Comparison of ENCODE assay signal across 20 cellular contexts in genomic region chr11:120386774-120387371, GRCh38. TPM values are rescaled to one million over a fixed set of nuclear protein-coding genes. Genes with fewer than 3 reads are reported as not detected.
DNase-seq lines count a peak whose midpoint lies in the region; ATAC-seq, FAIRE-seq and TF ChIP-seq lines count a peak whose summit lies in the region.
"Had no signal": no experiment of that assay in that cellular context is flagged by ENCODE, and none has a peak within 500 bp of the region (broad histone marks: within the 10 kb centered on the region; RNA-seq: fewer than 3 reads in every experiment).

No MANE protein-coding gene starts in this region.

- dilution Hi-C loops in IMR-90 (cut with HindIII; ENCODE audit: low sequenced_read_pairs, unreplicated experiment): no loop called here

- H3K23ac ChIP-seq in IMR-90 (ENCODE audit: low read depth, low read length) (peak overlapping the region; percentile 8; the same call in 1 of the 2 replicates), H9 (ENCODE audit: insufficient read length, low read depth, low read length) (no peak overlapping the region)

- H2AK9ac ChIP-seq in IMR-90 (replicated peaks; ENCODE audit: low read depth, low read length, poor library complexity): no peak overlapping the region

- H3K4me3 Mint-ChIP-seq in H9: no peak overlapping the region
- H3K4me3 Mint-ChIP-seq: CD4-positive, alpha-beta T cell had no signal

- H3K36me3 ChIP-seq in IMR-90 (ENCODE audit: control insufficient read depth, insufficient read depth, low read length): no peaks in the 10 kb centered on the region
- H3K36me3 ChIP-seq in neuron (ENCODE audit: insufficient read depth, low read length): no peaks in the 10 kb centered on the region
- H3K36me3 ChIP-seq: BLaER1, SJCRH30 had no signal

- in situ Hi-C loops in IMR-90 (cut with MboI; ENCODE audit: low sequenced_read_pairs): no loop called here

- H3K4me2 ChIP-seq in IMR-90 (ENCODE audit: low read depth, low read length) (0 out of 2 replicates have a peak overlapping the region, but pooled peaks have one; percentile 33), H9 (ENCODE audit: insufficient read depth, insufficient read length, low read length) (no peak overlapping the region)
- H3K4me2 ChIP-seq: BLaER1, KMS-11 had no signal

- no peak overlapping the region for H3K9ac ChIP-seq in IMR-90 (ENCODE audit: low read depth, low read length)
- H3K9ac ChIP-seq in H9 (ENCODE audit: extremely low read depth, insufficient read length, low read length): no peak overlapping the region
- H3K9ac ChIP-seq: BLaER1, KMS-11 had no signal

- TF ChIP-seq CTCF in IMR-90 (conservative IDR thresholded peaks at IDR 0.05; ENCODE audit: low read depth, low read length) (no peak), dorsolateral prefrontal cortex (IDR thresholded peaks at IDR 0.05 in 54 of 56, conservative IDR thresholded peaks at IDR 0.05 in 2 of 56; ENCODE audit: low read depth in 1 of 56, partially characterized antibody in 56 of 56) (no peak), H9 (conservative IDR thresholded peaks at IDR 0.05) (no peak)

- no peak for ATAC-seq in IMR-90 (ENCODE audit: low read depth)

- H3K27me3 ChIP-seq in IMR-90 (ENCODE audit: control insufficient read depth, insufficient read depth, low read length) (no peaks in the 10 kb centered on the region), dorsolateral prefrontal cortex (no peaks in the 10 kb centered on the region), neuron (ENCODE audit: insufficient read depth, low read length) (no peaks in the 10 kb centered on the region), H9 (ENCODE audit: insufficient read depth, low read length) (no peaks in the 10 kb centered on the region)
- H3K27me3 ChIP-seq: BLaER1, SJCRH30 had no signal

- H3K23me2 ChIP-seq in H9 (ENCODE audit: insufficient read length, low read depth, low read length, poor library complexity, severe bottlenecking): no peaks in the 10 kb centered on the region

- peaks cover 15 to 18% of the 10 kb centered on the region in 2 experiments for H3K9me3 Mint-ChIP-seq in H9
- H3K9me3 Mint-ChIP-seq: CD4-positive, alpha-beta T cell had no signal

- BruUV-seq in IMR-90 (replicated peaks; lab: Mats Ljungman, UMichigan): no TSS peak

- H2AK5ac ChIP-seq in IMR-90 (ENCODE audit: low read depth, low read length) (no peak overlapping the region), H9 (ENCODE audit: insufficient read length, low read length) (no peak overlapping the region)

- H4K91ac ChIP-seq in IMR-90 (ENCODE audit: insufficient read depth, low read depth, low read length) (no peak overlapping the region), H9 (ENCODE audit: insufficient read length, low read depth, low read length) (no peak overlapping the region)

- H3K14ac ChIP-seq in IMR-90 (replicated peaks; ENCODE audit: low read depth, low read length) (no peak overlapping the region), H9 (ENCODE audit: insufficient read depth, low read length) (no peak overlapping the region)

- H2BK12ac ChIP-seq in H9 (ENCODE audit: insufficient read length, low read depth, low read length): no peak overlapping the region

- peaks cover 8% of the 10 kb centered on the region for H3K4me1 ChIP-seq in IMR-90 (ENCODE audit: control insufficient read depth, insufficient read depth, low read length)
- peaks cover 25% of the 10 kb centered on the region for H3K4me1 ChIP-seq in neuron (ENCODE audit: insufficient read depth, low read length)
- H3K4me1 ChIP-seq in H9 (ENCODE audit: insufficient read depth, low read length): peaks cover 7% of the 10 kb centered on the region; the same call in 1 of the 2 replicates

- H3K27ac Mint-ChIP-seq in H9: no peak overlapping the region
- H3K27ac Mint-ChIP-seq: CD4-positive, alpha-beta T cell had no signal

- TF ChIP-seq POLR2A in IMR-90 (IDR thresholded peaks at IDR 0.05; ENCODE audit: low read depth, low read length): no peak
- TF ChIP-seq POLR2A in H54 (IDR thresholded peaks at IDR 0.05; ENCODE audit: low read depth, low read length): no peak

- H3K9me1 ChIP-seq in IMR-90 (ENCODE audit: insufficient read depth, low read length): peaks cover 6% of the 10 kb centered on the region; the same call in 1 of the 2 replicates

- H3K18ac ChIP-seq in IMR-90 (ENCODE audit: low read depth, low read length): no peak overlapping the region
- H3K18ac ChIP-seq in H9 (ENCODE audit: insufficient read length, low read depth, low read length): no peak overlapping the region

- H4K20me1 ChIP-seq in IMR-90 (ENCODE audit: insufficient read depth, low read length) (peaks cover 66% of the 10 kb centered on the region; the same call in 1 of the 2 replicates), H9 (ENCODE audit: control insufficient read depth, insufficient read depth, insufficient read length) (no peaks in the 10 kb centered on the region)

- CTCF ChIA-PET in IMR-90 (lab: Yijun Ruan, JAX): interaction anchor here (0.8 to 2.0 kb wide), 3 partner anchors 9 to 45 kb away, joined by 3 to 8 read pairs (median 7); no protein-coding TSS in a partner anchor

- H4K5ac ChIP-seq in IMR-90 (ENCODE audit: low read depth, low read length) (no peak overlapping the region), H9 (ENCODE audit: insufficient read length, low read depth, low read length) (no peak overlapping the region)

- H3K4me3 ChIP-seq in IMR-90 (ENCODE audit: insufficient read depth, low read depth, low read length) (no peak overlapping the region), dorsolateral prefrontal cortex (peak overlapping the region in 58 of 59 donors; percentile 16 to 69 (median 51)), neuron (ENCODE audit: low read length) (peak overlapping the region; percentile 28)
- H3K4me3 ChIP-seq: BLaER1, SJCRH30 had no signal

- no peak for TF ChIP-seq RAD21 in IMR-90 (IDR thresholded peaks at IDR 0.05; ENCODE audit: low read length)

- H3K79me2 ChIP-seq in H9 (ENCODE audit: insufficient read depth, low read length): peaks cover 2% of the 10 kb centered on the region; the same call in 1 of the 2 replicates

- DNase-seq in IMR-90: no peak
- DNase-seq in amniotic epithelial cell (ENCODE audit: low read depth): peak; percentile 49
- DNase-seq in dorsolateral prefrontal cortex: no peak
- no peak for DNase-seq in H54 (ENCODE audit: insufficient read length, low spot score)
- no peak for DNase-seq in activated CD4-positive, CD25-positive, alpha-beta regulatory T cell treated with anti-CD3 and anti-CD28 coated beads, Interleukin-2, amount 50 U/mL, for 72 hours
- no peak for DNase-seq in H9
- DNase-seq: CD4-positive, alpha-beta T cell; COR-L47; DMS79 treated with DMSO at 0.1 percent for 48 hours; HCEC 1CT; NCI-H1092 treated with DMSO at 0.1 percent for 48 hours; NCI-H1436 treated with DMSO at 0.1 percent for 48 hours; NCI-H1930; NCI-H510A treated with DMSO at 0.1 percent for 48 hours; NCI-H774; SJCRH30 had no signal

- H3K4ac ChIP-seq in IMR-90 (ENCODE audit: low read depth, low read length) (no peak overlapping the region), H9 (ENCODE audit: low read depth, low read length) (no peak overlapping the region)

- H3K4me1 Mint-ChIP-seq in H9: peaks cover 20 to 27% of the 10 kb centered on the region in 2 experiments

- intact Hi-C loops in IMR-90 (cut with micrococcal nuclease) (loop anchor here (5.0 kb wide), 2 partner anchors 35 to 50 kb away; partner anchors contain the start of gene ARHGEF12), dorsolateral prefrontal cortex (cut with DNase I) (no loop called here)

- WGBS in IMR-90 (ENCODE audit: extremely low coverage in 2 of 2, insufficient read length in 1 of 2), 2 experiments: no CpG with 5 or more reads among the region's 2 CpGs
- no CpG with 5 or more reads among the region's 2 CpGs for WGBS in H9 (ENCODE audit: extremely low coverage, insufficient read length, low lambda C conversion rate)

- H3K27me3 Mint-ChIP-seq in H9 (ENCODE audit: low read depth): no peaks in the 10 kb centered on the region

- H2BK5ac ChIP-seq in IMR-90 (ENCODE audit: low read depth, low read length, poor library complexity, severe bottlenecking): no peak overlapping the region
- H2BK5ac ChIP-seq in H9 (ENCODE audit: insufficient read length, low read length): no peak overlapping the region

- H3K27ac ChIP-seq in IMR-90 (ENCODE audit: insufficient read depth, low read length) (no peak overlapping the region), dorsolateral prefrontal cortex (peak overlapping the region in 23 of 59 donors; percentile 3 to 85 (median 76)), H9 (ENCODE audit: insufficient read length, low read depth, low read length) (no peak overlapping the region)
- H3K27ac ChIP-seq: BLaER1, KMS-11, SJCRH30 had no signal

- no peak overlapping the region for H4K8ac ChIP-seq in IMR-90 (ENCODE audit: low read depth in 2 of 2, low read length in 2 of 2)
- no peak overlapping the region for H4K8ac ChIP-seq in H9 (replicated peaks; ENCODE audit: insufficient read length, low read depth, low read length)

- POLR2A ChIA-PET in IMR-90 (lab: Charles Lee; ENCODE audit: unreplicated experiment): no interaction called here

- H3K79me1 ChIP-seq in IMR-90 (ENCODE audit: low read depth in 1 of 2, low read length in 2 of 2) (peaks cover 13 to 62% of the 10 kb centered on the region in 2 experiments), H9 (ENCODE audit: insufficient read depth, low read depth, low read length, poor library complexity, severe bottlenecking) (peaks cover 7% of the 10 kb centered on the region)

- H3K9me3 ChIP-seq in IMR-90 (ENCODE audit: control insufficient read depth, insufficient read depth, low read length) (no peaks in the 10 kb centered on the region), neuron (ENCODE audit: low read length) (peaks cover 5% of the 10 kb centered on the region), H9 (ENCODE audit: control insufficient read depth, low read depth, low read length) (no peaks in the 10 kb centered on the region)
- H3K9me3 ChIP-seq: SJCRH30 had no signal

- H2BK20ac ChIP-seq in IMR-90 (ENCODE audit: low read depth, low read length) (no peak overlapping the region), H9 (ENCODE audit: low read depth, low read length, poor library complexity, severe bottlenecking) (no peak overlapping the region)

- no peak overlapping the region for H3T11ph ChIP-seq in H9 (ENCODE audit: low read length)

- H2AFZ ChIP-seq in IMR-90 (replicated peaks; ENCODE audit: low read length, poor library complexity) (no peak overlapping the region), neuron (ENCODE audit: low read depth, low read length) (no peak overlapping the region), H9 (ENCODE audit: low read length) (no peak overlapping the region)

- no peak for FAIRE-seq in H54 (lab: Jason Lieb, UNC)
- FAIRE-seq: RCC 7860 had no signal

- H2BK15ac ChIP-seq in IMR-90 (ENCODE audit: low read depth, low read length) (no peak overlapping the region), H9 (ENCODE audit: low read depth, low read length) (no peak overlapping the region)

- H3K36me3 Mint-ChIP-seq in H9 (ENCODE audit: insufficient read depth in 1 of 3, low read depth in 3 of 3): peaks cover 6 to 28% (median 10%) of the 10 kb centered on the region in 3 experiments

- no peak overlapping the region for H3K56ac ChIP-seq in IMR-90 (ENCODE audit: extremely low read depth, insufficient read depth, low read length)
- H3K56ac ChIP-seq in H9 (ENCODE audit: insufficient read length, low read depth, low read length): no peak overlapping the region

- H2BK120ac ChIP-seq in IMR-90 (ENCODE audit: low read depth, low read length) (no peak overlapping the region), H9 (ENCODE audit: low read depth, low read length, poor library complexity, severe bottlenecking) (no peak overlapping the region)

RNA-seq across cellular contexts. Expression of gene ARHGEF12, which starts 50.7 kb away (rescaled TPM):
- total RNA-seq in IMR-90 (2012; rRNA removed) (115 and 131 TPM in 2 replicates), dorsolateral prefrontal cortex (100 to 1,000 TPM; 103 to 277 (median 191) TPM), H9 (2021) (27.0 TPM in 2 replicates)
- polyA plus RNA-seq in IMR-90 (2012; rRNA removed): 20.0 and 25.5 TPM in 2 replicates
- 4.8 and 7.0 TPM in 2 replicates for polyA plus RNA-seq in IMR-90 (2012; cell fraction: cytosol; rRNA removed)
- 4.6 and 29.2 TPM in 2 replicates for polyA plus RNA-seq in IMR-90 (2012; cell fraction: nucleus; rRNA removed; ENCODE audit: low replicate concordance)
